11 cellular contexts compared by ENCODE assay signal in genomic region chr12:6946920-6947374, GRCh38. TPM values are rescaled to one million over a fixed set of nuclear protein-coding genes. Genes with fewer than 3 reads are reported as not detected.
DNase-seq lines count a peak whose midpoint lies in the region; ATAC-seq lines count a peak whose summit lies in the region.
"Had no signal": no experiment of that assay in that cellular context is flagged by ENCODE, and none has a peak within 500 bp of the region (broad histone marks: within the 10 kb centered on the region; RNA-seq: fewer than 3 reads in every experiment).

No MANE protein-coding gene starts in this region.

- no peak for DNase-seq in T-helper 2 cell treated with Interferon-gamma antibody and Interleukin-4, amounts not matched to agents 5 μg/mL and 100 μg/mL, for 36 hours (ENCODE audit: low spot score)
- DNase-seq in T-helper 2 cell (no peak), DMS53 (lab: John Stamatoyannopoulos, UW) (no peak), cortex of kidney (lab: John Stamatoyannopoulos, UW) (no peak)
- no peak for DNase-seq in activated CD4-positive, alpha-beta memory T cell treated with anti-CD3 and anti-CD28 coated beads for 36 hours
- no peak for DNase-seq in stimulated activated effector memory CD8-positive, alpha-beta T cell treated with anti-CD3 and anti-CD28 coated beads, Interleukin-12 subunit alpha, Interleukin-12 subunit beta, amount 100 ng/mL, for 72 hours (ENCODE audit: low spot score in 2 of 2)
- DNase-seq in stimulated activated CD4-positive, alpha-beta T cell treated with anti-CD3 and anti-CD28 coated beads, Interleukin-4, amount 100 ng/mL, for 4 hours = no peak

- intact Hi-C loops in activated CD4-positive, alpha-beta memory T cell treated with anti-CD3 and anti-CD28 coated beads for 36 hours (cut with micrococcal nuclease) = no loop called here

- ATAC-seq in stimulated activated effector memory CD8-positive, alpha-beta T cell treated with anti-CD3 and anti-CD28 coated beads, Interleukin-12 subunit alpha, Interleukin-12 subunit beta, amount 100 ng/mL, for 72 hours = no peak

- no peaks in the 10 kb centered on the region for H3K9me3 ChIP-seq in iPS-15b (ENCODE audit: control insufficient read depth, insufficient read depth, low read length)

- H3K36me3 Mint-ChIP-seq in T-helper 2 cell treated with Interferon-gamma antibody and Interleukin-4, amounts not matched to agents 5 μg/mL and 100 μg/mL, for 36 hours (ENCODE audit: low read depth) = peaks cover 15% of the 10 kb centered on the region
- peaks cover 30% of the 10 kb centered on the region for H3K36me3 Mint-ChIP-seq in activated CD4-positive, alpha-beta memory T cell treated with anti-CD3 and anti-CD28 coated beads for 36 hours
- peaks cover 71% of the 10 kb centered on the region for H3K36me3 Mint-ChIP-seq in stimulated activated effector memory CD8-positive, alpha-beta T cell treated with anti-CD3 and anti-CD28 coated beads, Interleukin-12 subunit alpha, Interleukin-12 subunit beta, amount 100 ng/mL, for 72 hours

- peak overlapping the region; percentile 93 for H3K4me3 ChIP-seq in iPS-15b (ENCODE audit: low read depth, low read length)

- peaks cover under 1% of the 10 kb centered on the region for H3K36me3 ChIP-seq in iPS-15b (ENCODE audit: control insufficient read depth, insufficient read depth, low read length)

- H3K4me1 Mint-ChIP-seq in T-helper 2 cell treated with Interferon-gamma antibody and Interleukin-4, amounts not matched to agents 5 μg/mL and 100 μg/mL, for 36 hours (ENCODE audit: low read depth) = peaks cover 68% of the 10 kb centered on the region
- H3K4me1 Mint-ChIP-seq in activated CD4-positive, alpha-beta memory T cell treated with anti-CD3 and anti-CD28 coated beads for 36 hours (ENCODE audit: low read depth) = peaks cover 68% of the 10 kb centered on the region
- peaks cover 87% of the 10 kb centered on the region for H3K4me1 Mint-ChIP-seq in stimulated activated effector memory CD8-positive, alpha-beta T cell treated with anti-CD3 and anti-CD28 coated beads, Interleukin-12 subunit alpha, Interleukin-12 subunit beta, amount 100 ng/mL, for 72 hours

- CTCF ChIA-PET in activated CD4-positive, alpha-beta memory T cell treated with anti-CD3 and anti-CD28 coated beads for 36 hours (lab: Charles Lee) = interaction anchor here (0.9 to 15.9 kb wide), 7 partner anchors 9 to 198 kb away, joined by 3 to 586 read pairs (median 10); partner anchors contain the start of gene LPCAT3

- H3K4me3 Mint-ChIP-seq in T-helper 2 cell treated with Interferon-gamma antibody and Interleukin-4, amounts not matched to agents 5 μg/mL and 100 μg/mL, for 36 hours = peak overlapping the region; percentile 92
- peak overlapping the region; percentile 90 for H3K4me3 Mint-ChIP-seq in activated CD4-positive, alpha-beta memory T cell treated with anti-CD3 and anti-CD28 coated beads for 36 hours
- peak overlapping the region; percentile 80 for H3K4me3 Mint-ChIP-seq in stimulated activated effector memory CD8-positive, alpha-beta T cell treated with anti-CD3 and anti-CD28 coated beads, Interleukin-12 subunit alpha, Interleukin-12 subunit beta, amount 100 ng/mL, for 72 hours

- no peaks in the 10 kb centered on the region for H3K27me3 Mint-ChIP-seq in T-helper 2 cell treated with Interferon-gamma antibody and Interleukin-4, amounts not matched to agents 5 μg/mL and 100 μg/mL, for 36 hours (ENCODE audit: low read depth)
- peaks cover 6% of the 10 kb centered on the region for H3K27me3 Mint-ChIP-seq in activated CD4-positive, alpha-beta memory T cell treated with anti-CD3 and anti-CD28 coated beads for 36 hours

- H3K27ac Mint-ChIP-seq in T-helper 2 cell treated with Interferon-gamma antibody and Interleukin-4, amounts not matched to agents 5 μg/mL and 100 μg/mL, for 36 hours = peak overlapping the region; percentile 97
- H3K27ac Mint-ChIP-seq in activated CD4-positive, alpha-beta memory T cell treated with anti-CD3 and anti-CD28 coated beads for 36 hours = peak overlapping the region; percentile 100
- peak overlapping the region; percentile 99 for H3K27ac Mint-ChIP-seq in stimulated activated effector memory CD8-positive, alpha-beta T cell treated with anti-CD3 and anti-CD28 coated beads, Interleukin-12 subunit alpha, Interleukin-12 subunit beta, amount 100 ng/mL, for 72 hours

- no peaks in the 10 kb centered on the region for H3K9me3 Mint-ChIP-seq in T-helper 2 cell treated with Interferon-gamma antibody and Interleukin-4, amounts not matched to agents 5 μg/mL and 100 μg/mL, for 36 hours
- H3K9me3 Mint-ChIP-seq in activated CD4-positive, alpha-beta memory T cell treated with anti-CD3 and anti-CD28 coated beads for 36 hours = no peaks in the 10 kb centered on the region
- no peaks in the 10 kb centered on the region for H3K9me3 Mint-ChIP-seq in stimulated activated effector memory CD8-positive, alpha-beta T cell treated with anti-CD3 and anti-CD28 coated beads, Interleukin-12 subunit alpha, Interleukin-12 subunit beta, amount 100 ng/mL, for 72 hours

- peaks cover 15% of the 10 kb centered on the region for H3K4me1 ChIP-seq in iPS-15b (ENCODE audit: control insufficient read depth, insufficient read depth, low read length)

- H3K27me3 ChIP-seq in iPS-15b (ENCODE audit: control insufficient read depth, insufficient read depth, low read length) = no peaks in the 10 kb centered on the region

- peak overlapping the region; percentile 49 for H3K9ac ChIP-seq in iPS-15b (ENCODE audit: low read depth, low read length)

- POLR2A ChIA-PET in activated CD4-positive, alpha-beta memory T cell treated with anti-CD3 and anti-CD28 coated beads for 36 hours (lab: Charles Lee) = interaction anchor here (1.0 to 11.8 kb wide), 8 partner anchors 9 to 161 kb away, joined by 3 to 507 read pairs (median 12); partner anchors contain the start of genes C1RL, EMG1, PHB2 and SPSB2

RNA-seq across cellular contexts. Expression of gene C12orf57, which starts 3.1 kb away (rescaled TPM):
- total RNA-seq in activated CD4-positive, alpha-beta memory T cell treated with anti-CD3 and anti-CD28 coated beads for 36 hours = 100 to 1,000 TPM; 257 to 272 TPM
- total RNA-seq: A172 had no signal

RNA-seq across cellular contexts. Expression of gene RNU7-1, which starts 3.3 kb away (rescaled TPM):
- not detected for total RNA-seq in activated CD4-positive, alpha-beta memory T cell treated with anti-CD3 and anti-CD28 coated beads for 36 hours
- total RNA-seq: A172, endothelial cell of umbilical vein, subcutaneous adipose tissue had no signal

RNA-seq across cellular contexts. Expression of gene PTPN6, which starts 4.2 kb away (rescaled TPM):
- total RNA-seq in activated CD4-positive, alpha-beta memory T cell treated with anti-CD3 and anti-CD28 coated beads for 36 hours = 100 to 1,000 TPM; 321 to 324 TPM

RNA-seq across cellular contexts. Expression of gene ATN1, which starts 19.2 kb away (rescaled TPM):
- 10 to 100 TPM; 34.8 to 37.8 TPM for total RNA-seq in activated CD4-positive, alpha-beta memory T cell treated with anti-CD3 and anti-CD28 coated beads for 36 hours

RNA-seq across cellular contexts. Expression of gene PHB2, which starts 23.5 kb away (rescaled TPM):
- 100 to 1,000 TPM; 334 to 346 TPM for total RNA-seq in activated CD4-positive, alpha-beta memory T cell treated with anti-CD3 and anti-CD28 coated beads for 36 hours
